Comparison of ENCODE assay signal across 8 cellular contexts in genomic region chr22:21646608-21647590, GRCh38. TPM values are rescaled to one million over a fixed set of nuclear protein-coding genes. Genes with fewer than 3 reads are reported as not detected.
DNase-seq lines count a peak whose midpoint lies in the region; ATAC-seq and TF ChIP-seq lines count a peak whose summit lies in the region.

No MANE protein-coding gene starts in this region.

- H3K9me3 ChIP-seq in T-helper 17 cell (ENCODE audit: control insufficient read depth, low read length, poor library complexity, severe bottlenecking) = no peaks in the 10 kb centered on the region
- H3K9me3 ChIP-seq in right atrium auricular region = no peaks in the 10 kb centered on the region
- no peaks in the 10 kb centered on the region for H3K9me3 ChIP-seq in gastrocnemius medialis

- H3K4me3 Mint-ChIP-seq in T-helper 17 cell = no peak overlapping the region

- intact Hi-C loops in gastrocnemius medialis (cut with DNase I; ENCODE audit: low total_unique reads) = no loop called here

- H3K36me3 Mint-ChIP-seq in T-helper 17 cell (ENCODE audit: low read depth) = peaks cover 2% of the 10 kb centered on the region

- no peaks in the 10 kb centered on the region for H3K27me3 Mint-ChIP-seq in T-helper 17 cell

- H3K27me3 ChIP-seq in right atrium auricular region = no peaks in the 10 kb centered on the region
- no peaks in the 10 kb centered on the region for H3K27me3 ChIP-seq in gastrocnemius medialis

- peaks cover 28% of the 10 kb centered on the region for H3K4me1 Mint-ChIP-seq in T-helper 17 cell

- no peaks in the 10 kb centered on the region for H3K36me3 ChIP-seq in right atrium auricular region
- H3K36me3 ChIP-seq in gastrocnemius medialis = no peaks in the 10 kb centered on the region

- ATAC-seq in T-helper 17 cell (peak; percentile 26), gastrocnemius medialis (peak; percentile 47 to 48), HG03135 (IDR thresholded peaks at IDR 0.05; ENCODE audit: unreplicated experiment) (no peak), GM18907 (IDR thresholded peaks at IDR 0.05; ENCODE audit: unreplicated experiment) (no peak)

- H3K4me1 ChIP-seq in right atrium auricular region (peaks cover 0 to 39% of the 10 kb centered on the region in 2 donors), gastrocnemius medialis (peaks cover 7 to 11% of the 10 kb centered on the region in 2 donors)

- DNase-seq in NCI-H1436 treated with DMSO at 0.1 percent for 48 hours (lab: John Stamatoyannopoulos, UW) (peak; percentile 64), T-helper 17 cell (peak; percentile 42 to 69 (median 62)), amniotic epithelial cell (ENCODE audit: low read depth) (peak; percentile 69), right atrium auricular region (ENCODE audit: low spot score) (peak; percentile 85), gastrocnemius medialis (peak; percentile 60 to 80)

- no peak overlapping the region for H3K27ac ChIP-seq in right atrium auricular region
- no peak overlapping the region for H3K27ac ChIP-seq in gastrocnemius medialis

- in situ Hi-C loops in gastrocnemius medialis (cut with MboI; ENCODE audit: low sequenced_read_pairs in 4 of 4) = no loop called here

- TF ChIP-seq CTCF in GM12801 (IDR thresholded peaks at IDR 0.05; ENCODE audit: extremely low read depth, insufficient read length) = peak; percentile 79
- peak; percentile 47 to 90 for TF ChIP-seq CTCF in right atrium auricular region (IDR thresholded peaks at IDR 0.05)
- TF ChIP-seq CTCF in gastrocnemius medialis (IDR thresholded peaks at IDR 0.05 in 4 of 5, conservative IDR thresholded peaks at IDR 0.05 in 1 of 5) = peak; percentile 78 to 87 (median 84)

- H3K4me3 ChIP-seq in right atrium auricular region (no peak overlapping the region), gastrocnemius medialis (no peak overlapping the region)

- H3K27ac Mint-ChIP-seq in T-helper 17 cell = no peak overlapping the region

- no peak for TF ChIP-seq POLR2A in gastrocnemius medialis (IDR thresholded peaks at IDR 0.05)

RNA-seq across cellular contexts. Expression of gene SDF2L1, which starts 4.8 kb away (rescaled TPM):
- total RNA-seq in T-helper 17 cell (10 to 100 TPM; 25.6 to 30.1 TPM), right atrium auricular region (10 to 100 TPM; 25.9 to 40.5 TPM), gastrocnemius medialis (10 to 100 TPM in 3 of 4 donors, 1 to 10 TPM in 1; 8.5 to 33.2 (median 23.3) TPM)

RNA-seq across cellular contexts. Expression of gene CCDC116, which starts 14.3 kb away (rescaled TPM):
- total RNA-seq in T-helper 17 cell = under 1 TPM in 1 of 2 donors, not detected in 1; 0.13 TPM
- total RNA-seq in right atrium auricular region = not detected
- total RNA-seq in gastrocnemius medialis = under 1 TPM in 2 of 4 donors, not detected in 2; 0.20 to 0.22 TPM

RNA-seq across cellular contexts. Expression of gene YDJC, which starts 17.1 kb away (rescaled TPM):
- total RNA-seq in T-helper 17 cell (10 to 100 TPM; 28.3 to 31.0 TPM), right atrium auricular region (10 to 100 TPM; 15.2 to 20.5 TPM), gastrocnemius medialis (10 to 100 TPM in 1 of 4 donors, 1 to 10 TPM in 3; 5.2 to 10.8 (median 6.3) TPM)

RNA-seq across cellular contexts. Expression of gene PPIL2, which starts 18.9 kb away (rescaled TPM):
- 10 to 100 TPM; 59.4 to 69.3 TPM for total RNA-seq in T-helper 17 cell
- total RNA-seq in right atrium auricular region = 10 to 100 TPM; 20.2 to 25.4 TPM
- 10 to 100 TPM; 16.8 to 24.8 (median 20.5) TPM for total RNA-seq in gastrocnemius medialis

Comparison
In these comparisons a context has a peak if more than half of its experiments do, and no peak if none do; other contexts are left out.
1. ATAC-seq: peak in T-helper 17 cell (single experiment) and gastrocnemius medialis (2 of 2); none in HG03135 (single experiment) and GM18907 (single experiment).
2. Peak in every context shown above with its lines, with median percentiles within 50 percentile points of each other: CTCF ChIP-seq and DNase-seq.